ENCODE assay signal across 18 cellular contexts in genomic region chr4:53785996-53786395, GRCh38.
"Had no signal": no experiment of that assay in that cellular context is flagged by ENCODE, and none has a peak within 500 bp of the region (broad histone marks: within the 10 kb centered on the region; RNA-seq: fewer than 3 reads in every experiment).

No MANE protein-coding gene starts in this region.

- H3K27ac ChIP-seq: body of pancreas, dorsolateral prefrontal cortex, tibial artery had no signal

- ATAC-seq: activated CD8-positive, alpha-beta memory T cell treated with anti-CD3 and anti-CD28 coated beads, Interleukin-2, amount 10 ng/mL, durations not matched to agents 7 days and 5 days; stimulated activated naive CD8-positive, alpha-beta T cell treated with anti-CD3 and anti-CD28 coated beads, Interleukin-15, Interleukin-2, amounts not matched to agents 100 U/mL and 50 U/mL, for 24 hours had no signal

- DNase-seq: activated B cell treated with CpG ODN at 0.5 μM for 24 hours; activated CD4-positive, alpha-beta memory T cell treated with anti-CD3 and anti-CD28 coated beads for 36 hours; activated CD4-positive, alpha-beta T cell treated with anti-CD3 and anti-CD28 coated beads for 4 hours; activated CD8-positive, alpha-beta memory T cell treated with anti-CD3 and anti-CD28 coated beads, Interleukin-2, amount 10 ng/mL, durations not matched to agents 7 days and 5 days; activated naive CD4-positive, alpha-beta T cell; activated naive CD8-positive, alpha-beta T cell treated with anti-CD3 and anti-CD28 coated beads for 36 hours; dorsolateral prefrontal cortex; endodermal cell; heart right ventricle; left cardiac atrium; occipital lobe; retina; stimulated activated CD4-positive, alpha-beta T cell treated with anti-CD3 and anti-CD28 coated beads, Interleukin-2, amount 100 ng/mL, for 24 hours; stimulated activated naive CD8-positive, alpha-beta T cell treated with anti-CD3 and anti-CD28 coated beads, Interleukin-15, Interleukin-2, amounts not matched to agents 100 U/mL and 50 U/mL, for 24 hours; substantia nigra; tibial artery had no signal

- H3K4me3 ChIP-seq: body of pancreas, dorsolateral prefrontal cortex, heart right ventricle, lung, tibial artery had no signal

- H3K36me3 ChIP-seq: heart right ventricle, tibial artery had no signal

- H3K4me1 ChIP-seq: body of pancreas, tibial artery had no signal

- H3K27me3 ChIP-seq: body of pancreas, dorsolateral prefrontal cortex, tibial artery had no signal

- H3K9me3 ChIP-seq: body of pancreas, heart right ventricle, tibial artery had no signal
